In the genomic region with DNA sequence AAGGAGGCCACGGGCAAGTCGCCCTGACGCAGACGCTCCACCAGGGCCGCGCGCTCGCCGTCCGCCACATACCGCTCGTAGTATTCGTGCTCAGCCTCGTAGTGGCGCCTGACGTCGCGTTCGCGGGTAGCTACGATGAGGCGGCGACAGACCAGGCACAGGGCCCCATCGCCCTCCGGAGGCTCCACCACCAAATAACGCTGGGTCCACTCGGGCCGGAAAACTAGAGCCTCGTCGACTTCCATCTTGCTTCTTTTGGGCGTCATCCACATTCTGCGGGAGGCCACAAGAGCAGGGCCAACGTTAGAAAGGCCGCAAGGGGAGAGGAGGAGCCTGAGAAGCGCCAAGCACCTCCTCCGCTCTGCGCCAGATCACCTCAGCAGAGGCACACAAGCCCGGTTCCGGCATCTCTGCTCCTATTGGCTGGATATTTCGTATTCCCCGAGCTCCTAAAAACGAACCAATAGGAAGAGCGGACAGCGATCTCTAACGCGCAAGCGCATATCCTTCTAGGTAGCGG, we compare ENCODE assay signal across 8 cellular contexts. TPM values are rescaled to one million over a fixed set of nuclear protein-coding genes. Genes with fewer than 3 reads are reported as not detected.
DNase-seq lines count a peak whose midpoint lies in the region; ATAC-seq and TF ChIP-seq lines count a peak whose summit lies in the region.

Gene EPM2AIP1 (minus strand): TSS at position 326 of the 520 bp plus-strand sequence. CDS start 54 bp downstream, at position 272.

- DNase-seq in LHCN-M2 (ENCODE audit: low read depth) (no peak), cardiac fibroblast (ENCODE audit: low read depth in 2 of 2) (no peak), testis (peak; percentile 100), SKM-1 treated with dmso at 0.1 percent for 144 hours (lab: John Stamatoyannopoulos, UW; ENCODE audit: unreplicated experiment) (no peak), GOT3 (lab: John Stamatoyannopoulos, UW) (no peak)

- no peaks in the 10 kb centered on the region for H3K9me3 ChIP-seq in liver (ENCODE audit: control insufficient read depth in 4 of 4, low read length in 3 of 4)
- H3K9me3 ChIP-seq in testis, result no peaks in the 10 kb centered on the region

- WGBS in liver, result under 1% methylated on average over 48 of the region's 48 CpGs
- WGBS in testis, 2 donors, result 0% methylated on average over 16 to 48 of the region's 48 CpGs

- H3K4me3 ChIP-seq in cardiac fibroblast (replicated peaks in 1 of 2; ENCODE audit: low read depth in 2 of 2, low read length in 2 of 2) (peak within 1 kb of the TSS; percentile 70 to 78), liver (ENCODE audit: low read depth in 1 of 3, low read length in 3 of 3) (peak within 1 kb of the TSS; percentile 63 to 92 (median 89)), testis (peak within 1 kb of the TSS; percentile 75 to 87)

- H3K27me3 ChIP-seq in liver (ENCODE audit: control insufficient read depth in 4 of 4, insufficient read depth in 4 of 4, low read length in 3 of 4) (no peaks in the 10 kb centered on the region), testis (no peaks in the 10 kb centered on the region)

- TF ChIP-seq CTCF in GM12872 (IDR thresholded peaks at IDR 0.05; ENCODE audit: insufficient read depth, low read depth, low read length), result peak; percentile 32; the same call in 1 of the 3 replicates
- peak; percentile 23 for TF ChIP-seq CTCF in cardiac fibroblast (IDR thresholded peaks at IDR 0.05; ENCODE audit: low read depth, low read length)
- TF ChIP-seq CTCF in liver (IDR thresholded peaks at IDR 0.05; ENCODE audit: low read depth, low read length, missing input control), result no peak
- TF ChIP-seq CTCF in testis (IDR thresholded peaks at IDR 0.05), result peak in 1 of 3 experiments; percentile 9

- intact Hi-C loops in testis (cut with DNase I; ENCODE audit: low total_unique reads), result no loop called here

- H3K9ac ChIP-seq in liver (ENCODE audit: low read depth in 1 of 2, low read length in 2 of 2), result peak within 1 kb of the TSS; percentile 96 to 98

- H3K36me3 ChIP-seq in liver (ENCODE audit: control insufficient read depth in 4 of 4, insufficient read depth in 3 of 4, low read depth in 1 of 4, low read length in 3 of 4) (peaks cover 2 to 14% (median 10%) of the 10 kb centered on the region in 4 donors), testis (ENCODE audit: low read depth, missing control alignments) (no peaks in the 10 kb centered on the region)

- peak within 1 kb of the TSS; percentile 96 to 98 for H3K27ac ChIP-seq in liver (ENCODE audit: low read depth in 1 of 2, low read length in 2 of 2)
- peak within 1 kb of the TSS; percentile 98 to 99 for H3K27ac ChIP-seq in testis

- peak; percentile 89 for TF ChIP-seq POLR2A in testis (IDR thresholded peaks at IDR 0.05)

- peak; percentile 79 for ATAC-seq in GM21737 (IDR thresholded peaks at IDR 0.05; ENCODE audit: unreplicated experiment)

- peaks cover 3 to 42% (median 24%) of the 10 kb centered on the region in 4 donors for H3K4me1 ChIP-seq in liver (ENCODE audit: control insufficient read depth in 4 of 4, insufficient read depth in 4 of 4, low read length in 3 of 4)
- peaks cover 21% of the 10 kb centered on the region for H3K4me1 ChIP-seq in testis

- TF ChIP-seq RAD21 in liver (IDR thresholded peaks at IDR 0.05), result peak; percentile 13 to 48

TF ChIP-seq in liver, 16 proteins besides CTCF, POLR2A, EP300 and RAD21:
- TF ChIP-seq HNF4G (IDR thresholded peaks at IDR 0.05) (no peak), YY1 (IDR thresholded peaks at IDR 0.05) (no peak), SP1 (IDR thresholded peaks at IDR 0.05) (no peak), HNF4A (conservative IDR thresholded peaks at IDR 0.05) (peak in 1 of 2 donors; percentile 5), GABPA (IDR thresholded peaks at IDR 0.05 in 1 of 2, conservative IDR thresholded peaks at IDR 0.05 in 1 of 2) (no peak), NR2F2 (IDR thresholded peaks at IDR 0.05) (peak; percentile 8), JUND (IDR thresholded peaks at IDR 0.05) (no peak), FOXA1 (IDR thresholded peaks at IDR 0.05) (no peak), TAF1 (conservative IDR thresholded peaks at IDR 0.05) (peak; percentile 86), EGR1 (IDR thresholded peaks at IDR 0.05; ENCODE audit: low read depth in 2 of 2) (no peak), ZBTB33 (IDR thresholded peaks at IDR 0.05) (no peak), RXRA (IDR thresholded peaks at IDR 0.05) (peak in 1 of 2 donors; percentile 38), FOXA2 (IDR thresholded peaks at IDR 0.05) (no peak), ATF3 (IDR thresholded peaks at IDR 0.05) (no peak)
- TF ChIP-seq, protein P1, sequence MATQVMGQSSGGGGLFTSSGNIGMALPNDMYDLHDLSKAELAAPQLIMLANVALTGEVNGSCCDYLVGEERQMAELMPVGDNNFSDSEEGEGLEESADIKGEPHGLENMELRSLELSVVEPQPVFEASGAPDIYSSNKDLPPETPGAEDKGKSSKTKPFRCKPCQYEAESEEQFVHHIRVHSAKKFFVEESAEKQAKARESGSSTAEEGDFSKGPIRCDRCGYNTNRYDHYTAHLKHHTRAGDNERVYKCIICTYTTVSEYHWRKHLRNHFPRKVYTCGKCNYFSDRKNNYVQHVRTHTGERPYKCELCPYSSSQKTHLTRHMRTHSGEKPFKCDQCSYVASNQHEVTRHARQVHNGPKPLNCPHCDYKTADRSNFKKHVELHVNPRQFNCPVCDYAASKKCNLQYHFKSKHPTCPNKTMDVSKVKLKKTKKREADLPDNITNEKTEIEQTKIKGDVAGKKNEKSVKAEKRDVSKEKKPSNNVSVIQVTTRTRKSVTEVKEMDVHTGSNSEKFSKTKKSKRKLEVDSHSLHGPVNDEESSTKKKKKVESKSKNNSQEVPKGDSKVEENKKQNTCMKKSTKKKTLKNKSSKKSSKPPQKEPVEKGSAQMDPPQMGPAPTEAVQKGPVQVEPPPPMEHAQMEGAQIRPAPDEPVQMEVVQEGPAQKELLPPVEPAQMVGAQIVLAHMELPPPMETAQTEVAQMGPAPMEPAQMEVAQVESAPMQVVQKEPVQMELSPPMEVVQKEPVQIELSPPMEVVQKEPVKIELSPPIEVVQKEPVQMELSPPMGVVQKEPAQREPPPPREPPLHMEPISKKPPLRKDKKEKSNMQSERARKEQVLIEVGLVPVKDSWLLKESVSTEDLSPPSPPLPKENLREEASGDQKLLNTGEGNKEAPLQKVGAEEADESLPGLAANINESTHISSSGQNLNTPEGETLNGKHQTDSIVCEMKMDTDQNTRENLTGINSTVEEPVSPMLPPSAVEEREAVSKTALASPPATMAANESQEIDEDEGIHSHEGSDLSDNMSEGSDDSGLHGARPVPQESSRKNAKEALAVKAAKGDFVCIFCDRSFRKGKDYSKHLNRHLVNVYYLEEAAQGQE (IDR thresholded peaks at IDR 0.05), result peak; percentile 95
- TF ChIP-seq, protein P2, sequence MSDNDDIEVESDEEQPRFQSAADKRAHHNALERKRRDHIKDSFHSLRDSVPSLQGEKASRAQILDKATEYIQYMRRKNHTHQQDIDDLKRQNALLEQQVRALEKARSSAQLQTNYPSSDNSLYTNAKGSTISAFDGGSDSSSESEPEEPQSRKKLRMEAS (IDR thresholded peaks at IDR 0.05), result no peak

RNA-seq across cellular contexts. Expression of gene EPM2AIP1, which starts in this region (rescaled TPM):
- total RNA-seq in LHCN-M2 (2014; rRNA removed) (11.8 and 17.2 TPM in 2 replicates), liver (10 to 100 TPM in 1 of 2 donors, 1 to 10 TPM in 1; 9.0 to 11.8 TPM), testis (10 to 100 TPM; 17.4 to 23.5 TPM)
- polyA plus RNA-seq in LHCN-M2 (2012), result 5.2 TPM
- polyA plus RNA-seq in liver (1 to 10 TPM; 2.9 to 6.4 TPM), testis (ENCODE audit: insufficient read depth, low read depth, low replicate concordance) (13.1 TPM)
